11 cellular contexts compared by ENCODE assay signal in genomic region chr5:138955013-138955660, GRCh38.
DNase-seq lines count a peak whose midpoint lies in the region; ATAC-seq and TF ChIP-seq lines count a peak whose summit lies in the region.
"Had no signal": no experiment of that assay in that cellular context is flagged by ENCODE, and none has a peak within 500 bp of the region (broad histone marks: within the 10 kb centered on the region; RNA-seq: fewer than 3 reads in every experiment).

No MANE protein-coding gene starts in this region.

- peaks cover 38% of the 10 kb centered on the region for H3K4me1 Mint-ChIP-seq in chondrocyte (ENCODE audit: low read depth)

- no peaks in the 10 kb centered on the region for H3K36me3 Mint-ChIP-seq in chondrocyte (ENCODE audit: low read depth)
- H3K36me3 Mint-ChIP-seq: natural killer cell had no signal

- no peak for ATAC-seq in GM18873 (IDR thresholded peaks at IDR 0.05; ENCODE audit: low FRiP score, unreplicated experiment)
- ATAC-seq: natural killer cell had no signal

- H3K4me3 Mint-ChIP-seq in chondrocyte (ENCODE audit: unreplicated experiment), result no peak overlapping the region
- H3K4me3 Mint-ChIP-seq: natural killer cell; T-helper 1 cell treated with Interleukin-12 subunit alpha and Interleukin-12 subunit beta and Interleukin-4 antibody, amounts not matched to agents 30 μg/mL and 1 μg/mL, for 36 hours had no signal

- TF ChIP-seq CTCF in chondrocyte (IDR thresholded peaks at IDR 0.05), result no peak
- TF ChIP-seq CTCF in GM20000 (IDR thresholded peaks at IDR 0.05; ENCODE audit: extremely low read depth, missing control alignments), result no peak

- DNase-seq in C1 segment of cervical spinal cord (lab: John Stamatoyannopoulos, UW) (peak in 9 of 14 donors; percentile 19 to 73 (median 43)), NCI-H345 (lab: John Stamatoyannopoulos, UW) (peak; percentile 95), chondrocyte (ENCODE audit: low spot score) (peak; percentile 61), myocyte (ENCODE audit: low read depth) (peak; percentile 93), foreskin melanocyte (no peak), GM20000 (ENCODE audit: low spot score) (no peak)
- no peak for DNase-seq in effector CD4-positive, alpha-beta T cell
- DNase-seq: activated gamma-delta T cell treated with Interleukin-2 at 50 U/mL for 16 hours, natural killer cell had no signal

- no peak overlapping the region for H3K27ac Mint-ChIP-seq in chondrocyte (ENCODE audit: unreplicated experiment)
- H3K27ac Mint-ChIP-seq: T-helper 1 cell treated with Interleukin-12 subunit alpha and Interleukin-12 subunit beta and Interleukin-4 antibody, amounts not matched to agents 30 μg/mL and 1 μg/mL, for 36 hours had no signal

- H3K27me3 Mint-ChIP-seq in chondrocyte (ENCODE audit: low read depth), result no peaks in the 10 kb centered on the region

- H3K9me3 Mint-ChIP-seq in chondrocyte (ENCODE audit: low read depth), result no peaks in the 10 kb centered on the region
- H3K9me3 Mint-ChIP-seq: natural killer cell; T-helper 1 cell treated with Interleukin-12 subunit alpha and Interleukin-12 subunit beta and Interleukin-4 antibody, amounts not matched to agents 30 μg/mL and 1 μg/mL, for 36 hours had no signal

Comparison
In these comparisons a context has a peak if more than half of its experiments do, and no peak if none do; other contexts are left out.
1. DNase-seq: peak in C1 segment of cervical spinal cord (9 of 14), NCI-H345 (single experiment), chondrocyte (single experiment) and myocyte (single experiment); none in foreskin melanocyte (single experiment), effector CD4-positive, alpha-beta T cell (single experiment) and GM20000 (single experiment).